Comparison of ENCODE assay signal across 16 cellular contexts in the genomic region with DNA sequence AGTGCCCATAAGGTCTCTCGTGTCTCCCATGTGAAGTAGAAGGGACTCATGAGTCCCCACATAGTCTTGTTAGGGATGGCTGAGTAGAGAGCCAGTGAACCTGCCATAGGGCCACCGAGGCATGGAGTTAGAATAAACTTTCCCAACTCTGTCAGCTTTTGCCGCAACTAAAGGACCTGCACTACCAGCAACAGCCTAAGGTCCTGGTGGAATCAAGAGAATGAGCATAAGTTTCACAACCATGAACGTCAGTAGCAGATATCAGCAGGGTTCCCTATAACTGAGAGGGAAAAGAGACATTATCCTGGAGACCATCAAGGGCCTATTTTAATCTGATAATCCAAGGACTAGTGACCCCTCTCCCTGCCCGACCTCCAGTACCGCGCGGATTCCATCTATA.
"Had no signal": no experiment of that assay in that cellular context is flagged by ENCODE, and none has a peak within 500 bp of the region (broad histone marks: within the 10 kb centered on the region; RNA-seq: fewer than 3 reads in every experiment).

No MANE protein-coding gene starts in this region.

- H3K27me3 ChIP-seq: esophagus muscularis mucosa, gastrocnemius medialis, heart right ventricle, stomach had no signal

- H3K27ac ChIP-seq: epithelial cell of prostate, esophagus muscularis mucosa, gastrocnemius medialis, stomach had no signal

- H3K36me3 ChIP-seq: esophagus muscularis mucosa, gastrocnemius medialis, heart right ventricle, stomach had no signal

- H3K36me3 Mint-ChIP-seq: naive thymus-derived CD8-positive, alpha-beta T cell; type B pancreatic cell had no signal

- H3K4me3 ChIP-seq: esophagus muscularis mucosa, gastrocnemius medialis, heart right ventricle, mucosa of descending colon, stomach had no signal

- DNase-seq: effector memory CD8-positive, alpha-beta T cell; gastrocnemius medialis; heart right ventricle; hypothalamus; kidney glomerular epithelial cell; mucosa of descending colon; naive thymus-derived CD8-positive, alpha-beta T cell; posterior cingulate gyrus; stimulated activated CD4-positive, alpha-beta T cell treated with anti-CD3 and anti-CD28 coated beads, Interleukin-2, amount 100 ng/mL, for 24 hours; stimulated activated naive CD4-positive, alpha-beta T cell; stomach; substantia nigra had no signal

- H3K27me3 Mint-ChIP-seq: dendritic cell treated with granulocyte-macrophage colony-stimulating factor and Interleukin-4, amounts not matched to agents 40 ng/mL and 50 ng/mL, for 4 days; effector memory CD8-positive, alpha-beta T cell; naive thymus-derived CD8-positive, alpha-beta T cell; type B pancreatic cell had no signal

- H3K27ac Mint-ChIP-seq: dendritic cell treated with granulocyte-macrophage colony-stimulating factor and Interleukin-4, amounts not matched to agents 40 ng/mL and 50 ng/mL, for 4 days; naive thymus-derived CD8-positive, alpha-beta T cell; type B pancreatic cell had no signal

- H3K4me1 ChIP-seq: gastrocnemius medialis had no signal

- H3K9me3 Mint-ChIP-seq: dendritic cell treated with granulocyte-macrophage colony-stimulating factor and Interleukin-4, amounts not matched to agents 40 ng/mL and 50 ng/mL, for 4 days; effector memory CD8-positive, alpha-beta T cell; type B pancreatic cell had no signal

- H3K9me3 ChIP-seq: esophagus muscularis mucosa, gastrocnemius medialis, heart right ventricle, mucosa of descending colon, stomach had no signal

- H3K4me3 Mint-ChIP-seq: dendritic cell treated with granulocyte-macrophage colony-stimulating factor and Interleukin-4, amounts not matched to agents 40 ng/mL and 50 ng/mL, for 4 days; effector memory CD8-positive, alpha-beta T cell; naive thymus-derived CD8-positive, alpha-beta T cell; type B pancreatic cell had no signal
